Comparison of ENCODE assay signal across 2 cellular contexts in genomic region chr2:109223490-109223889, GRCh38.
TF ChIP-seq lines count a peak whose summit lies in the region.

No MANE protein-coding gene starts in this region.

TF ChIP-seq in GM23338, 12 proteins besides CTCF, POLR2A, EP300 and RAD21:
- TF ChIP-seq ETS1 (IDR thresholded peaks at IDR 0.05), result no peak

TF ChIP-seq in H1, 55 proteins besides CTCF, POLR2A, EP300 and RAD21:
- TF ChIP-seq CBX8 (IDR thresholded peaks at IDR 0.05; ENCODE audit: borderline replicate concordance, low read depth, low read length), result no peak
